In genomic region chr15:67722418-67722817, GRCh38 we compare ENCODE assay signal across 34 cellular contexts.
DNase-seq lines count a peak whose midpoint lies in the region; ATAC-seq, FAIRE-seq and TF ChIP-seq lines count a peak whose summit lies in the region.
"Had no signal": no experiment of that assay in that cellular context is flagged by ENCODE, and none has a peak within 500 bp of the region (broad histone marks: within the 10 kb centered on the region; RNA-seq: fewer than 3 reads in every experiment).

No MANE protein-coding gene starts in this region.

- no peak for TF ChIP-seq POLR2A in endothelial cell of umbilical vein (IDR thresholded peaks at IDR 0.05; ENCODE audit: low read depth, low read length)

- POLR2A ChIA-PET in HEK293 (lab: Yijun Ruan, JAX) (no interaction called here), WTC11 (lab: Charles Lee) (no interaction called here), endothelial cell of umbilical vein (lab: Charles Lee) (no interaction called here)

- no peaks in the 10 kb centered on the region; the same call in 1 of the 2 replicates for H3K4me1 Mint-ChIP-seq in WTC11
- H3K4me1 Mint-ChIP-seq: CD8-positive, alpha-beta memory T cell had no signal

- H4K20me1 ChIP-seq in endothelial cell of umbilical vein (replicated peaks; ENCODE audit: control insufficient read depth, extremely low read depth, insufficient read depth, low read length): no peaks in the 10 kb centered on the region
- H4K20me1 ChIP-seq: BLaER1; BLaER1 treated with 17β-estradiol and CSF1 and Interleukin-3, amounts not matched to agents 10 nM and 100 nM had no signal

- no peak overlapping the region for H3K9ac ChIP-seq in endothelial cell of umbilical vein (replicated peaks; ENCODE audit: extremely low read depth, insufficient read depth, low read length)
- H3K9ac ChIP-seq: BLaER1; BLaER1 treated with 17β-estradiol and CSF1 and Interleukin-3, amounts not matched to agents 10 nM and 100 nM had no signal

- no peak overlapping the region for H3K4me2 ChIP-seq in endothelial cell of umbilical vein (ENCODE audit: insufficient read depth, low read length)
- H3K4me2 ChIP-seq: A549; BLaER1; BLaER1 treated with 17β-estradiol and CSF1 and Interleukin-3, amounts not matched to agents 10 nM and 100 nM had no signal

- H3K4me3 ChIP-seq in HEK293 (ENCODE audit: low read depth, low read length) (no peak overlapping the region), endothelial cell of umbilical vein (replicated peaks in 1 of 3; ENCODE audit: insufficient read depth in 1 of 3, low read depth in 1 of 3, low read length in 3 of 3) (no peak overlapping the region)
- H3K4me3 ChIP-seq: A549; BLaER1; BLaER1 treated with 17β-estradiol and CSF1 and Interleukin-3, amounts not matched to agents 10 nM and 100 nM had no signal

- no TSS peak for BruUV-seq in endothelial cell of umbilical vein (replicated peaks; lab: Mats Ljungman, UMichigan)

- H3K27ac ChIP-seq in HEK293 (ENCODE audit: extremely low read depth, low read depth, low read length) (no peak overlapping the region), endothelial cell of umbilical vein (ENCODE audit: insufficient read depth, low read depth, low read length) (no peak overlapping the region), caudate nucleus (ENCODE audit: low read depth, low read length) (no peak overlapping the region)
- H3K27ac ChIP-seq: 22Rv1; A549; BLaER1; BLaER1 treated with 17β-estradiol and CSF1 and Interleukin-3, amounts not matched to agents 10 nM and 100 nM; C4-2B had no signal

- CTCF ChIA-PET in HEK293 (lab: Yijun Ruan, JAX) (interaction anchor here (0.7 kb wide), 1 partner anchor 42 kb away, joined by 5 read pairs; no protein-coding TSS in a partner anchor), WTC11 (lab: Charles Lee) (interaction anchor here (1.3 kb wide), 1 partner anchor 11 kb away, joined by 3 read pairs; no protein-coding TSS in a partner anchor), endothelial cell of umbilical vein (lab: Charles Lee) (no interaction called here)

- no peaks in the 10 kb centered on the region for H3K27me3 Mint-ChIP-seq in WTC11 (ENCODE audit: low read depth)
- H3K27me3 Mint-ChIP-seq: B cell; CD4-positive, alpha-beta memory T cell; CD4-positive, alpha-beta T cell; CD4-positive, CD25-positive, alpha-beta regulatory T cell; CD8-positive, alpha-beta memory T cell had no signal

- H3K4me1 ChIP-seq in HEK293 (ENCODE audit: control insufficient read depth, insufficient read depth, low read length) (peaks cover 39% of the 10 kb centered on the region), endothelial cell of umbilical vein (ENCODE audit: control insufficient read depth, extremely low read depth, insufficient read depth, low read length) (no peaks in the 10 kb centered on the region)
- H3K4me1 ChIP-seq: A549, BLaER1, Caco-2 had no signal

- TF ChIP-seq CTCF in HEK293 (tag by site-specific recombination; IDR thresholded peaks at IDR 0.05): no peak
- TF ChIP-seq CTCF in WTC11 (IDR thresholded peaks at IDR 0.05): no peak
- TF ChIP-seq CTCF in endothelial cell of umbilical vein (IDR thresholded peaks at IDR 0.05; ENCODE audit: extremely low read depth in 1 of 2, insufficient read depth in 1 of 2, low read depth in 1 of 2, low read length in 2 of 2): no peak

- DNase-seq in WTC11 (ENCODE audit: low spot score): no peak
- no peak for DNase-seq in endothelial cell of umbilical vein (ENCODE audit: low read depth, low spot score)
- DNase-seq in Right ventricle myocardium inferior (ENCODE audit: missing footprints): no peak
- DNase-seq in caudate nucleus (lab: John Stamatoyannopoulos, UW): no peak
- DNase-seq: 8988T; ACHN; AML-193; BE2C; C1 segment of cervical spinal cord; Caco-2; Calu3; CD4-positive, alpha-beta memory T cell; CD4-positive, alpha-beta T cell; CD4-positive, CD25-positive, alpha-beta regulatory T cell; CD8-positive, alpha-beta memory T cell; CD8-positive, alpha-beta T cell; COR-L47; DMS 273 treated with DMSO at 0.1 percent for 48 hours; DMS153; DMS53; DMS79; DMS79 treated with DMSO at 0.1 percent for 48 hours; DND-41; EL had no signal

- no peaks in the 10 kb centered on the region for H3K36me3 ChIP-seq in HEK293 (ENCODE audit: control insufficient read depth in 2 of 2, insufficient read depth in 1 of 2, low read length in 2 of 2)
- no peaks in the 10 kb centered on the region for H3K36me3 ChIP-seq in endothelial cell of umbilical vein (ENCODE audit: control insufficient read depth in 2 of 2, extremely low read depth in 1 of 2, insufficient read depth in 2 of 2, low read length in 2 of 2)
- H3K36me3 ChIP-seq: BE2C had no signal

- H3K79me2 ChIP-seq in endothelial cell of umbilical vein (ENCODE audit: control insufficient read depth, insufficient read depth, low read length): no peaks in the 10 kb centered on the region

- ATAC-seq in WTC11: no peak
- ATAC-seq in Right ventricle myocardium inferior: no peak
- no peak for ATAC-seq in GM21447 (IDR thresholded peaks at IDR 0.05; ENCODE audit: unreplicated experiment)
- ATAC-seq: A549; CD8-positive, alpha-beta T cell had no signal

- H3K27ac Mint-ChIP-seq in WTC11: 0 out of 2 replicates have a peak overlapping the region, but pooled peaks have one; percentile 23
- H3K27ac Mint-ChIP-seq: B cell; CD14-positive monocyte; CD4-positive, alpha-beta memory T cell; CD4-positive, alpha-beta T cell; CD4-positive, CD25-positive, alpha-beta regulatory T cell; CD8-positive, alpha-beta memory T cell; CD8-positive, alpha-beta T cell had no signal

- no peaks in the 10 kb centered on the region for H3K9me3 ChIP-seq in HEK293 (ENCODE audit: control insufficient read depth, insufficient read depth, low read depth, low read length)
- H3K9me3 ChIP-seq in endothelial cell of umbilical vein (replicated peaks; ENCODE audit: control insufficient read depth, insufficient read depth, low read length): no peaks in the 10 kb centered on the region
- H3K9me3 ChIP-seq: A549; BE2C; BLaER1; BLaER1 treated with 17β-estradiol and CSF1 and Interleukin-3, amounts not matched to agents 10 nM and 100 nM; Caco-2 had no signal

- no peaks in the 10 kb centered on the region for H3K27me3 ChIP-seq in endothelial cell of umbilical vein (ENCODE audit: control insufficient read depth in 2 of 2, insufficient read depth in 2 of 2, low read length in 2 of 2)
- H3K27me3 ChIP-seq: BE2C; BLaER1; BLaER1 treated with 17β-estradiol and CSF1 and Interleukin-3, amounts not matched to agents 10 nM and 100 nM had no signal

- H3K9me3 Mint-ChIP-seq in WTC11: no peaks in the 10 kb centered on the region
- H3K9me3 Mint-ChIP-seq: CD14-positive monocyte; CD4-positive, alpha-beta memory T cell; CD4-positive, alpha-beta T cell; CD4-positive, CD25-positive, alpha-beta regulatory T cell; CD8-positive, alpha-beta memory T cell; CD8-positive, alpha-beta T cell had no signal

- no peak overlapping the region for H3K4me3 Mint-ChIP-seq in WTC11
- H3K4me3 Mint-ChIP-seq: B cell; CD14-positive monocyte; CD4-positive, alpha-beta memory T cell; CD4-positive, alpha-beta T cell; CD4-positive, CD25-positive, alpha-beta regulatory T cell; CD8-positive, alpha-beta memory T cell; CD8-positive, alpha-beta T cell had no signal

- no peaks in the 10 kb centered on the region for H3K36me3 Mint-ChIP-seq in WTC11
- H3K36me3 Mint-ChIP-seq: CD8-positive, alpha-beta T cell had no signal

- no peaks in the 10 kb centered on the region for H3K9me1 ChIP-seq in endothelial cell of umbilical vein (replicated peaks; ENCODE audit: control insufficient read depth, extremely low read depth, insufficient read depth, low read length)

- dilution Hi-C loops in endothelial cell of umbilical vein (cut with MboI; ENCODE audit: extremely low pct_ligation_motif_present, low sequenced_read_pairs): no loop called here

- intact Hi-C loops in endothelial cell of umbilical vein (cut with micrococcal nuclease): no loop called here
- intact Hi-C loops in Right ventricle myocardium inferior (cut with DNase I): no loop called here

- no peak overlapping the region for H2AFZ ChIP-seq in endothelial cell of umbilical vein (ENCODE audit: low read depth, low read length)

- peak; percentile 40 for FAIRE-seq in endothelial cell of umbilical vein (lab: Jason Lieb, UNC)
- FAIRE-seq: D721Med had no signal

TF ChIP-seq in HEK293, 187 proteins besides CTCF, POLR2A, EP300 and RAD21 (continues in another document):
- TF ChIP-seq ZSCAN30 (tag by site-specific recombination; IDR thresholded peaks at IDR 0.05): peak; percentile 84

TF ChIP-seq in WTC11, 78 proteins besides CTCF, POLR2A, EP300 and RAD21:
- TF ChIP-seq CDX4 (CRISPR knock-in tag; IDR thresholded peaks at IDR 0.05; ENCODE audit: borderline replicate concordance) (no peak), JUN (CRISPR knock-in tag; IDR thresholded peaks at IDR 0.05) (no peak), ZNF138 (CRISPR knock-in tag; conservative IDR thresholded peaks at IDR 0.05) (no peak)

TF ChIP-seq in endothelial cell of umbilical vein, 7 proteins besides CTCF, POLR2A, EP300 and RAD21:
- TF ChIP-seq, protein P1, sequence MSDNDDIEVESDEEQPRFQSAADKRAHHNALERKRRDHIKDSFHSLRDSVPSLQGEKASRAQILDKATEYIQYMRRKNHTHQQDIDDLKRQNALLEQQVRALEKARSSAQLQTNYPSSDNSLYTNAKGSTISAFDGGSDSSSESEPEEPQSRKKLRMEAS (IDR thresholded peaks at IDR 0.05; ENCODE audit: insufficient read depth, insufficient read length): no peak
- TF ChIP-seq JUN (IDR thresholded peaks at IDR 0.05; ENCODE audit: borderline replicate concordance, insufficient read depth, insufficient read length, low read depth): no peak
- TF ChIP-seq MYC (IDR thresholded peaks at IDR 0.05; ENCODE audit: low read depth, low read length): no peak
- TF ChIP-seq FOS (IDR thresholded peaks at IDR 0.05; ENCODE audit: borderline replicate concordance, insufficient read depth, low read length): no peak
- TF ChIP-seq POLR2AphosphoS5 (IDR thresholded peaks at IDR 0.05; ENCODE audit: insufficient read depth, low read depth, low read length): no peak
- no peak for TF ChIP-seq EZH2 (IDR thresholded peaks at IDR 0.05; ENCODE audit: borderline replicate concordance, low read depth, low read length, severe bottlenecking)
- TF ChIP-seq GATA2 (IDR thresholded peaks at IDR 0.05; ENCODE audit: insufficient read depth, insufficient read length, low read depth, low read length): no peak
